1 cellular context compared by ENCODE assay signal in genomic region chr17:77449908-77450741, GRCh38.
A peak's percentile ranks its signal among the peaks of the same experiment; 100 is the strongest.
TF ChIP-seq lines count a peak whose summit lies in the region.

No MANE protein-coding gene starts in this region.

TF ChIP-seq in HepG2, 621 proteins besides CTCF, POLR2A, EP300 and RAD21 (continued from another document and continues in another):
- TF ChIP-seq NFAT5 (CRISPR knock-in tag; IDR thresholded peaks at IDR 0.05) (no peak), ZNF24 (IDR thresholded peaks at IDR 0.05) (no peak), ZNF558 (CRISPR knock-in tag; IDR thresholded peaks at IDR 0.05; ENCODE audit: borderline replicate concordance) (peak; percentile 69), SNAI1 (CRISPR knock-in tag; IDR thresholded peaks at IDR 0.05; ENCODE audit: borderline replicate concordance) (peak; percentile 73; the same call in 1 of the 2 replicates), SSRP1 (CRISPR knock-in tag; IDR thresholded peaks at IDR 0.05) (peak; percentile 85; the same call in 1 of the 2 replicates), KLF16 (CRISPR knock-in tag; IDR thresholded peaks at IDR 0.05) (no peak), THAP7 (CRISPR knock-in tag; IDR thresholded peaks at IDR 0.05) (peak; percentile 41; the same call in 1 of the 2 replicates), ZNF800 (CRISPR knock-in tag; IDR thresholded peaks at IDR 0.05) (peak; percentile 76; the same call in 1 of the 2 replicates), SRY (CRISPR knock-in tag; IDR thresholded peaks at IDR 0.05) (peak; percentile 66), ZBTB10 (CRISPR knock-in tag; IDR thresholded peaks at IDR 0.05; ENCODE audit: borderline replicate concordance) (peak; percentile 19; the same call in 1 of the 2 replicates), SIN3B (IDR thresholded peaks at IDR 0.05; ENCODE audit: low read length) (peak; percentile 2; the same call in 1 of the 2 replicates), ZNF432 (CRISPR knock-in tag; IDR thresholded peaks at IDR 0.05; ENCODE audit: borderline replicate concordance) (peak; percentile 32; the same call in 1 of the 2 replicates), HDAC1 (CRISPR knock-in tag; IDR thresholded peaks at IDR 0.05) (peak; percentile 55; the same call in 1 of the 2 replicates), ZNF788 (CRISPR knock-in tag; IDR thresholded peaks at IDR 0.05; ENCODE audit: borderline replicate concordance) (peak; percentile 17), ZMYM4 (CRISPR knock-in tag; IDR thresholded peaks at IDR 0.05) (peak; percentile 61), SMAD3 (CRISPR knock-in tag; IDR thresholded peaks at IDR 0.05) (0 out of 2 replicates have a peak, but pooled peaks have one; percentile 58), RFX5 (IDR thresholded peaks at IDR 0.05; ENCODE audit: low read depth, low read length) (no peak; the same call in 1 of the 2 replicates), DPF2 (CRISPR knock-in tag; IDR thresholded peaks at IDR 0.05; ENCODE audit: borderline replicate concordance, low read depth) (peak; percentile 41; the same call in 1 of the 2 replicates), ZNF451 (CRISPR knock-in tag; IDR thresholded peaks at IDR 0.05) (0 out of 2 replicates have a peak, but pooled peaks have one; percentile 69), ZGPAT (CRISPR knock-in tag; IDR thresholded peaks at IDR 0.05) (0 out of 2 replicates have a peak, but pooled peaks have one; percentile 35), ZNF556 (CRISPR knock-in tag; IDR thresholded peaks at IDR 0.05; ENCODE audit: borderline replicate concordance) (0 out of 2 replicates have a peak, but pooled peaks have one; percentile 20), ADNP (CRISPR knock-in tag; IDR thresholded peaks at IDR 0.05) (0 out of 2 replicates have a peak, but pooled peaks have one; percentile 59), MXI1 (IDR thresholded peaks at IDR 0.05; ENCODE audit: borderline replicate concordance, low read depth, low read length) (peak; percentile 78; the same call in 1 of the 3 replicates), ZNF253 (CRISPR knock-in tag; IDR thresholded peaks at IDR 0.05; ENCODE audit: borderline replicate concordance) (0 out of 2 replicates have a peak, but pooled peaks have one; percentile 20), BRF2 (CRISPR knock-in tag; IDR thresholded peaks at IDR 0.05) (no peak), MED13 (CRISPR knock-in tag; IDR thresholded peaks at IDR 0.05) (no peak), ZFP62 (CRISPR knock-in tag; IDR thresholded peaks at IDR 0.05) (no peak), ZNF362 (CRISPR knock-in tag; IDR thresholded peaks at IDR 0.05; ENCODE audit: borderline replicate concordance) (peak; percentile 14; the same call in 1 of the 2 replicates), ZMAT3 (CRISPR knock-in tag; conservative IDR thresholded peaks at IDR 0.05) (peak; percentile 38; the same call in 1 of the 2 replicates), ATF2 (CRISPR knock-in tag; IDR thresholded peaks at IDR 0.05) (no peak), ZNF614 (CRISPR knock-in tag; IDR thresholded peaks at IDR 0.05; ENCODE audit: borderline replicate concordance) (no peak), XRCC5 (optimal IDR thresholded peaks at IDR 0.05; ENCODE audit: low read length) (peak; percentile 87), HNRNPLL (IDR thresholded peaks at IDR 0.05; ENCODE audit: low read depth, low read length, poor library complexity, severe bottlenecking) (peak; percentile 46), HOXA3 (CRISPR knock-in tag; IDR thresholded peaks at IDR 0.05) (0 out of 2 replicates have a peak, but pooled peaks have one; percentile 28), CHD4 (IDR thresholded peaks at IDR 0.05; ENCODE audit: borderline replicate concordance, low read length) (peak; percentile 35; the same call in 1 of the 2 replicates), REST (IDR thresholded peaks at IDR 0.05; ENCODE audit: borderline replicate concordance in 1 of 2, low read depth in 1 of 2, low read length in 2 of 2) (no peak), CBX1 (IDR thresholded peaks at IDR 0.05; ENCODE audit: low read depth) (peak; percentile 32), NBN (conservative IDR thresholded peaks at IDR 0.05) (no peak), ZNF678 (CRISPR knock-in tag; IDR thresholded peaks at IDR 0.05) (no peak), FOXO1 (CRISPR knock-in tag; IDR thresholded peaks at IDR 0.05) (0 out of 2 replicates have a peak, but pooled peaks have one; percentile 17), RXRB (CRISPR knock-in tag; IDR thresholded peaks at IDR 0.05; ENCODE audit: borderline replicate concordance) (peak; percentile 28; the same call in 1 of the 2 replicates)
